In the genomic region with DNA sequence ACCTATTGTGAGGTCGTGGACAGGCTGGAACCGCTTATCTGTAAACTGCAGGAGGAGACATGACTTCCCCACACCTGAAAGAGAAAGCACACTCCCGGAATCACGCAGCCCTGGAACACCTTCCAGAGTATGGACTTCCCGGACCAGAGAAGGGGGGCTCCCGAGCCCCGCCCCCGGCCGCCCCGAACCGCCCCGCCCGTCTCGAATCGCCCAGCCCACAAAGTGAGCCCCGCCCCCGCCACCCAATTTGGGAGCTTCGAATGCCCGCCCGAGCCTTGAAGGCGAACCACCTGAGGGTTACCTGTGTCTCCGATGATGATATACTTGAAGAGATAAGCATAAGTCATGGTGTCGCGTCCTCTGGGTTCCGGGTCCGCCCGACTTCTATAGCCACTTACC, we compare ENCODE assay signal across 8 cellular contexts. TPM values are rescaled to one million over a fixed set of nuclear protein-coding genes. Genes with fewer than 3 reads are reported as not detected.
DNase-seq lines count a peak whose midpoint lies in the region; ATAC-seq and TF ChIP-seq lines count a peak whose summit lies in the region.

No MANE protein-coding gene starts in this region.

- peaks cover 4% of the 10 kb centered on the region for H3K79me2 ChIP-seq in trophoblast cell (ENCODE audit: control insufficient read depth, insufficient read depth, low read length, poor library complexity)

- TF ChIP-seq CTCF in vagina (IDR thresholded peaks at IDR 0.05), result no peak
- TF ChIP-seq CTCF in GM13977 (IDR thresholded peaks at IDR 0.05; ENCODE audit: extremely low read depth, insufficient read depth, missing control alignments), result no peak

- peaks cover 7% of the 10 kb centered on the region for H3K79me1 ChIP-seq in trophoblast cell (ENCODE audit: low read length)

- peak overlapping the region; percentile 59 for H3K4me2 ChIP-seq in trophoblast cell (ENCODE audit: low read length)

- peaks cover 0 to 3% of the 10 kb centered on the region in 2 experiments for H3K4me1 ChIP-seq in trophoblast cell (ENCODE audit: control insufficient read depth in 1 of 2, insufficient read depth in 2 of 2, low read length in 2 of 2)
- H3K4me1 ChIP-seq in vagina, result peaks cover 30% of the 10 kb centered on the region

- H3K27me3 ChIP-seq in trophoblast cell (ENCODE audit: insufficient read depth, low read length) (no peaks in the 10 kb centered on the region), vagina (no peaks in the 10 kb centered on the region)

- H3K9me3 ChIP-seq in trophoblast cell (ENCODE audit: insufficient read depth, low read depth, low read length), result no peaks in the 10 kb centered on the region
- H3K9me3 ChIP-seq in vagina, result no peaks in the 10 kb centered on the region

- peak; percentile 41 for ATAC-seq in GM21723 (IDR thresholded peaks at IDR 0.05; ENCODE audit: unreplicated experiment)
- peak; percentile 93 for ATAC-seq in Right ventricle myocardium superior (ENCODE audit: poor library complexity)

- TF ChIP-seq POLR2A in vagina (IDR thresholded peaks at IDR 0.05), result no peak

- no peak overlapping the region for H2AK5ac ChIP-seq in trophoblast cell (ENCODE audit: low read length)

- peak overlapping the region; percentile 94 for H4K91ac ChIP-seq in trophoblast cell (ENCODE audit: low read depth, low read length)

- WGBS in trophoblast cell (ENCODE audit: extremely low coverage, insufficient coverage, insufficient read length), result no CpG with 5 or more reads among the region's 27 CpGs

- peak overlapping the region; percentile 70 for H3K4ac ChIP-seq in trophoblast cell (ENCODE audit: low read depth, low read length)

- H3K4me3 ChIP-seq in trophoblast cell (ENCODE audit: low read depth, low read length) (peak overlapping the region; percentile 78), vagina (peak overlapping the region; percentile 76 to 92)

- H3K23ac ChIP-seq in trophoblast cell (ENCODE audit: low read length), result no peak overlapping the region

- H3K18ac ChIP-seq in trophoblast cell (ENCODE audit: low read length), result no peak overlapping the region

- no peak overlapping the region for H2BK12ac ChIP-seq in trophoblast cell (ENCODE audit: low read length)

- intact Hi-C loops in Right ventricle myocardium superior (cut with DNase I), result no loop called here
- intact Hi-C loops in vagina (cut with DNase I), result no loop called here

- H3K36me3 ChIP-seq in trophoblast cell (ENCODE audit: control insufficient read depth in 1 of 2, insufficient read depth in 2 of 2, low read length in 2 of 2) (peaks cover 6 to 7% of the 10 kb centered on the region in 2 experiments), vagina (peaks cover 0 to 7% of the 10 kb centered on the region in 2 donors)

- H3K14ac ChIP-seq in trophoblast cell (ENCODE audit: low read length), result peak overlapping the region; percentile 84

- H3K27ac ChIP-seq in trophoblast cell (ENCODE audit: low read depth, low read length), result peak overlapping the region; percentile 69
- peak overlapping the region; percentile 81 for H3K27ac ChIP-seq in vagina

- H2BK5ac ChIP-seq in trophoblast cell (ENCODE audit: low read depth, low read length, poor library complexity), result peak overlapping the region; percentile 85

- peak; percentile 22 for DNase-seq in DMS53 treated with DMSO at 0.1 percent for 48 hours (lab: John Stamatoyannopoulos, UW; ENCODE audit: unreplicated experiment)
- peak; percentile 93 for DNase-seq in NCI-H69 (lab: John Stamatoyannopoulos, UW)
- peak; percentile 80 for DNase-seq in activated T-helper 9 cell treated with anti-CD3 and anti-CD28 coated beads, Interleukin-2, amount 50 U/mL, for 16 hours (ENCODE audit: low read depth)
- peak; percentile 90 for DNase-seq in Right ventricle myocardium superior
- DNase-seq in trophoblast cell, result no peak
- no peak for DNase-seq in vagina (ENCODE audit: extremely low spot score in 2 of 2)
- no peak for DNase-seq in GM13977 (ENCODE audit: low spot score)

- H2AFZ ChIP-seq in trophoblast cell (ENCODE audit: insufficient read depth, low read length, poor library complexity), result peak overlapping the region; percentile 84

- in situ Hi-C loops in GM13977 (cut with MboI; ENCODE audit: low pct_unique_long_range_greater_than_20kb, low sequenced_read_pairs, unreplicated experiment), result no loop called here

- H3K9ac ChIP-seq in trophoblast cell (ENCODE audit: low read length), result peak overlapping the region; percentile 44

- H2BK120ac ChIP-seq in trophoblast cell (ENCODE audit: insufficient read depth, low read length, poor library complexity), result peak overlapping the region; percentile 82

- H4K12ac ChIP-seq in trophoblast cell (ENCODE audit: low read depth, low read length), result peak overlapping the region; percentile 80

- H4K8ac ChIP-seq in trophoblast cell (ENCODE audit: low read depth, low read length), result peak overlapping the region; percentile 91

RNA-seq across cellular contexts. Expression of a gene that starts 0.2 kb away (rescaled TPM):
- 16.9 TPM for total RNA-seq in Right ventricle myocardium superior
- 24.2 and 24.9 TPM in 2 replicates for polyA plus RNA-seq in trophoblast cell (2013)
- 19.4 TPM for total RNA-seq in vagina

RNA-seq across cellular contexts. Expression of a gene that starts 0.5 kb away (rescaled TPM):
- total RNA-seq in Right ventricle myocardium superior (78.1 TPM), vagina (23.3 TPM)
- 74.2 and 74.3 TPM in 2 replicates for polyA plus RNA-seq in trophoblast cell (2013)

RNA-seq across cellular contexts. Expression of a gene that starts 20.6 kb away (rescaled TPM):
- total RNA-seq in Right ventricle myocardium superior (25.5 TPM), vagina (61.1 TPM)
- 58.2 and 59.2 TPM in 2 replicates for polyA plus RNA-seq in trophoblast cell (2013)

RNA-seq across cellular contexts. Expression of a gene that starts 34.6 kb away (rescaled TPM):
- total RNA-seq in Right ventricle myocardium superior (24.3 TPM), vagina (71.5 TPM)
- polyA plus RNA-seq in trophoblast cell (2013), result 33.6 and 35.2 TPM in 2 replicates

RNA-seq across cellular contexts. Expression of a gene that starts 49.6 kb away (rescaled TPM):
- total RNA-seq in Right ventricle myocardium superior (3.1 TPM), vagina (9.8 TPM)
- polyA plus RNA-seq in trophoblast cell (2013), result 10.9 and 11.6 TPM in 2 replicates

Comparison
In these comparisons a context has a peak if more than half of its experiments do, and no peak if none do; other contexts are left out.
1. DNase-seq: peak in DMS53 treated with DMSO at 0.1 percent for 48 hours (single experiment), NCI-H69 (single experiment), activated T-helper 9 cell treated with anti-CD3 and anti-CD28 coated beads, Interleukin-2, amount 50 U/mL, for 16 hours (single experiment) and Right ventricle myocardium superior (single experiment); none in trophoblast cell (0 of 2), vagina (0 of 2) and GM13977 (single experiment).